1 cellular context compared by ENCODE assay signal in the genomic region with DNA sequence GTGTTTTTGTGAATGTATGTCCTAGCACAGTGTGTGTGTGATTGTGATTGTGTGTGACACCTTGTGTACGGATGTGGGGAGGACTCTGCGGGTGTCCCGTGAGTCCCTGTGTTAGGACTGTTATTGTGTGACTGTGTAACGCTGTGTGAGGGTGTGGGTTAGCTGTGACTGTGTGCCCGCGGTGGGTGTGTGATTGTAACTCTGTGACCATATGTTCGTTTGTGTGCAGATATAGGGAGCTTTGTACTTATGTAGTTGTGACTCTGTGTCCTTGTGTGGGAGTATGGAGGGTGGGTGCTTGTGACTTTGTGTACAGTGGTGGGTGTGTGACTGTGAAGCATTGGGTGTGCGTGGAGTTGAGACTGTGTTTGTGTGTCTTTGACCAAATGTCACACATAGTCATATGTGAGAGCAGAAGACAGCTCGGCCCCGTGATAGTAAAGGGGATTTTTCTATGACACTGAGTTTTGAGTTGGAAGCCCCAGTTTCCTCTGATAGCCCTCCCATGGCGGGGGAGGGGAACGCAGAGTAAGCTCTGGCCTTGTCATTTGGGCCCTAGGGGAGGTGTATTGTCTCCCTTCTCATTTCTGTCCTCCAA.
TF ChIP-seq lines count a peak whose summit lies in the region.

No MANE protein-coding gene starts in this region.

TF ChIP-seq in GM12878, 131 proteins besides CTCF, POLR2A, EP300 and RAD21:
- peak; percentile 22; the same call in 1 of the 2 replicates for TF ChIP-seq PAX5 (IDR thresholded peaks at IDR 0.05; ENCODE audit: borderline replicate concordance, low read depth, low read length)
- peak; percentile 95; the same call in 1 of the 2 replicates for TF ChIP-seq HDGF (IDR thresholded peaks at IDR 0.05)
- TF ChIP-seq KAT2A (conservative IDR thresholded peaks at IDR 0.05; ENCODE audit: control insufficient read depth, low read depth, low read length), result no peak
- TF ChIP-seq NBN (IDR thresholded peaks at IDR 0.05), result peak; percentile 19; the same call in 1 of the 2 replicates
- TF ChIP-seq FOXK2 (IDR thresholded peaks at IDR 0.05), result 0 out of 2 replicates have a peak, but pooled peaks have one; percentile 16
- TF ChIP-seq ESRRA (IDR thresholded peaks at IDR 0.05; ENCODE audit: low read length), result no peak
- no peak for TF ChIP-seq CHD1 (IDR thresholded peaks at IDR 0.05; ENCODE audit: low read depth, low read length)
- no peak for TF ChIP-seq TBL1XR1 (IDR thresholded peaks at IDR 0.05; ENCODE audit: low read depth, low read length)
- no peak for TF ChIP-seq NFYA (IDR thresholded peaks at IDR 0.05; ENCODE audit: borderline replicate concordance, low read depth, low read length)
- no peak for TF ChIP-seq LARP7 (IDR thresholded peaks at IDR 0.05)
- TF ChIP-seq, protein P1, sequence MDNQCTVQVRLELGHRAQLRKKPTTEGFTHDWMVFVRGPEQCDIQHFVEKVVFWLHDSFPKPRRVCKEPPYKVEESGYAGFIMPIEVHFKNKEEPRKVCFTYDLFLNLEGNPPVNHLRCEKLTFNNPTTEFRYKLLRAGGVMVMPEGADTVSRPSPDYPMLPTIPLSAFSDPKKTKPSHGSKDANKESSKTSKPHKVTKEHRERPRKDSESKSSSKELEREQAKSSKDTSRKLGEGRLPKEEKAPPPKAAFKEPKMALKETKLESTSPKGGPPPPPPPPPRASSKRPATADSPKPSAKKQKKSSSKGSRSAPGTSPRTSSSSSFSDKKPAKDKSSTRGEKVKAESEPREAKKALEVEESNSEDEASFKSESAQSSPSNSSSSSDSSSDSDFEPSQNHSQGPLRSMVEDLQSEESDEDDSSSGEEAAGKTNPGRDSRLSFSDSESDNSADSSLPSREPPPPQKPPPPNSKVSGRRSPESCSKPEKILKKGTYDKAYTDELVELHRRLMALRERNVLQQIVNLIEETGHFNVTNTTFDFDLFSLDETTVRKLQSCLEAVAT (IDR thresholded peaks at IDR 0.05), result peak; percentile 21; the same call in 1 of the 2 replicates
- TF ChIP-seq, protein P2, sequence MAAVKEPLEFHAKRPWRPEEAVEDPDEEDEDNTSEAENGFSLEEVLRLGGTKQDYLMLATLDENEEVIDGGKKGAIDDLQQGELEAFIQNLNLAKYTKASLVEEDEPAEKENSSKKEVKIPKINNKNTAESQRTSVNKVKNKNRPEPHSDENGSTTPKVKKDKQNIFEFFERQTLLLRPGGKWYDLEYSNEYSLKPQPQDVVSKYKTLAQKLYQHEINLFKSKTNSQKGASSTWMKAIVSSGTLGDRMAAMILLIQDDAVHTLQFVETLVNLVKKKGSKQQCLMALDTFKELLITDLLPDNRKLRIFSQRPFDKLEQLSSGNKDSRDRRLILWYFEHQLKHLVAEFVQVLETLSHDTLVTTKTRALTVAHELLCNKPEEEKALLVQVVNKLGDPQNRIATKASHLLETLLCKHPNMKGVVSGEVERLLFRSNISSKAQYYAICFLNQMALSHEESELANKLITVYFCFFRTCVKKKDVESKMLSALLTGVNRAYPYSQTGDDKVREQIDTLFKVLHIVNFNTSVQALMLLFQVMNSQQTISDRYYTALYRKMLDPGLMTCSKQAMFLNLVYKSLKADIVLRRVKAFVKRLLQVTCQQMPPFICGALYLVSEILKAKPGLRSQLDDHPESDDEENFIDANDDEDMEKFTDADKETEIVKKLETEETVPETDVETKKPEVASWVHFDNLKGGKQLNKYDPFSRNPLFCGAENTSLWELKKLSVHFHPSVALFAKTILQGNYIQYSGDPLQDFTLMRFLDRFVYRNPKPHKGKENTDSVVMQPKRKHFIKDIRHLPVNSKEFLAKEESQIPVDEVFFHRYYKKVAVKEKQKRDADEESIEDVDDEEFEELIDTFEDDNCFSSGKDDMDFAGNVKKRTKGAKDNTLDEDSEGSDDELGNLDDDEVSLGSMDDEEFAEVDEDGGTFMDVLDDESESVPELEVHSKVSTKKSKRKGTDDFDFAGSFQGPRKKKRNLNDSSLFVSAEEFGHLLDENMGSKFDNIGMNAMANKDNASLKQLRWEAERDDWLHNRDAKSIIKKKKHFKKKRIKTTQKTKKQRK (IDR thresholded peaks at IDR 0.05; ENCODE audit: low read depth, low read length), result no peak
- TF ChIP-seq CHD2 (IDR thresholded peaks at IDR 0.05; ENCODE audit: borderline replicate concordance, low read depth, low read length), result 0 out of 2 replicates have a peak, but pooled peaks have one; percentile 69
- TF ChIP-seq ZSCAN29 (IDR thresholded peaks at IDR 0.05), result no peak
- TF ChIP-seq, protein P3, sequence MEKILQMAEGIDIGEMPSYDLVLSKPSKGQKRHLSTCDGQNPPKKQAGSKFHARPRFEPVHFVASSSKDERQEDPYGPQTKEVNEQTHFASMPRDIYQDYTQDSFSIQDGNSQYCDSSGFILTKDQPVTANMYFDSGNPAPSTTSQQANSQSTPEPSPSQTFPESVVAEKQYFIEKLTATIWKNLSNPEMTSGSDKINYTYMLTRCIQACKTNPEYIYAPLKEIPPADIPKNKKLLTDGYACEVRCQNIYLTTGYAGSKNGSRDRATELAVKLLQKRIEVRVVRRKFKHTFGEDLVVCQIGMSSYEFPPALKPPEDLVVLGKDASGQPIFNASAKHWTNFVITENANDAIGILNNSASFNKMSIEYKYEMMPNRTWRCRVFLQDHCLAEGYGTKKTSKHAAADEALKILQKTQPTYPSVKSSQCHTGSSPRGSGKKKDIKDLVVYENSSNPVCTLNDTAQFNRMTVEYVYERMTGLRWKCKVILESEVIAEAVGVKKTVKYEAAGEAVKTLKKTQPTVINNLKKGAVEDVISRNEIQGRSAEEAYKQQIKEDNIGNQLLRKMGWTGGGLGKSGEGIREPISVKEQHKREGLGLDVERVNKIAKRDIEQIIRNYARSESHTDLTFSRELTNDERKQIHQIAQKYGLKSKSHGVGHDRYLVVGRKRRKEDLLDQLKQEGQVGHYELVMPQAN (conservative IDR thresholded peaks at IDR 0.05), result peak; percentile 5; the same call in 1 of the 2 replicates
- TF ChIP-seq RB1 (IDR thresholded peaks at IDR 0.05; ENCODE audit: borderline replicate concordance), result no peak
- TF ChIP-seq SIN3A (IDR thresholded peaks at IDR 0.05; ENCODE audit: low read depth, low read length), result peak; percentile 45; the same call in 1 of the 2 replicates
- TF ChIP-seq RUNX3 (IDR thresholded peaks at IDR 0.05; ENCODE audit: low read length), result 0 out of 2 replicates have a peak, but pooled peaks have one; percentile 2
- peak; percentile 26 for TF ChIP-seq SMAD1 (IDR thresholded peaks at IDR 0.05; ENCODE audit: low read depth, partially characterized antibody)
- TF ChIP-seq HDAC2 (IDR thresholded peaks at IDR 0.05), result no peak
- TF ChIP-seq EED (IDR thresholded peaks at IDR 0.05; ENCODE audit: low read depth), result no peak
TF ChIP-seq in GM12878: peak in this region for 10.
